ENCODE assay signal across 21 cellular contexts in genomic region chr5:39533749-39534148, GRCh38.
"Had no signal": no experiment of that assay in that cellular context is flagged by ENCODE, and none has a peak within 500 bp of the region (broad histone marks: within the 10 kb centered on the region; RNA-seq: fewer than 3 reads in every experiment).

No MANE protein-coding gene starts in this region.

- ATAC-seq: effector memory CD8-positive, alpha-beta T cell; left lobe of liver; natural killer cell; pancreas; right cardiac atrium; stimulated activated memory B cell treated with anti-CD40 and anti-IgM and Interleukin-4, amounts not matched to agents 10 μg/mL and 1 μg/mL and 100 μg/mL, for 72 hours had no signal

- H3K4me3 ChIP-seq: heart left ventricle, pancreas, spleen, tibial artery had no signal

- H3K4me3 Mint-ChIP-seq: effector memory CD8-positive, alpha-beta T cell; natural killer cell; neural crest cell; stimulated activated memory B cell treated with anti-CD40 and anti-IgM and Interleukin-4, amounts not matched to agents 10 μg/mL and 1 μg/mL and 100 μg/mL, for 72 hours; stimulated activated naive CD8-positive, alpha-beta T cell treated with anti-CD3 and anti-CD28 coated beads, Interleukin-15, Interleukin-2, amounts not matched to agents 100 ng/mL and 50 ng/mL, for 24 hours had no signal

- H3K27me3 ChIP-seq: heart left ventricle, pancreas, spleen, tibial artery had no signal

- H3K36me3 Mint-ChIP-seq: natural killer cell; stimulated activated memory B cell treated with anti-CD40 and anti-IgM and Interleukin-4, amounts not matched to agents 10 μg/mL and 1 μg/mL and 100 μg/mL, for 72 hours had no signal

- H3K9me3 ChIP-seq: heart left ventricle, pancreas, spleen, tibial artery had no signal

- H3K36me3 ChIP-seq: heart left ventricle, pancreas, spleen, tibial artery had no signal

- H3K4me1 ChIP-seq: pancreas, tibial artery had no signal

- H3K27ac Mint-ChIP-seq: effector memory CD8-positive, alpha-beta T cell; natural killer cell; stimulated activated memory B cell treated with anti-CD40 and anti-IgM and Interleukin-4, amounts not matched to agents 10 μg/mL and 1 μg/mL and 100 μg/mL, for 72 hours; stimulated activated naive CD8-positive, alpha-beta T cell treated with anti-CD3 and anti-CD28 coated beads, Interleukin-15, Interleukin-2, amounts not matched to agents 100 ng/mL and 50 ng/mL, for 24 hours had no signal

- H3K4me1 Mint-ChIP-seq: natural killer cell had no signal

- H3K9me3 Mint-ChIP-seq: effector memory CD8-positive, alpha-beta T cell; natural killer cell; neural crest cell; stimulated activated memory B cell treated with anti-CD40 and anti-IgM and Interleukin-4, amounts not matched to agents 10 μg/mL and 1 μg/mL and 100 μg/mL, for 72 hours; stimulated activated naive CD8-positive, alpha-beta T cell treated with anti-CD3 and anti-CD28 coated beads, Interleukin-15, Interleukin-2, amounts not matched to agents 100 ng/mL and 50 ng/mL, for 24 hours had no signal

- DNase-seq: effector memory CD8-positive, alpha-beta T cell; erythroblast; heart left ventricle; hippocampal formation; islet precursor cell; mammary epithelial cell; natural killer cell; nucleus accumbens; pancreas; right cardiac atrium; spleen; stimulated activated CD4-positive, alpha-beta T cell treated with anti-CD3 and anti-CD28 coated beads, Interleukin-15, amount 100 ng/mL, for 24 hours; stimulated activated CD4-positive, alpha-beta T cell treated with anti-CD3 and anti-CD28 coated beads, Interleukin-1b, Interleukin-23, amount 100 ng/mL, for 48 hours; stimulated activated CD4-positive, alpha-beta T cell treated with anti-CD3 and anti-CD28 coated beads, Interleukin-4, amount 100 ng/mL, for 24 hours; tibial artery had no signal

- H3K27me3 Mint-ChIP-seq: progenitor cell of endocrine pancreas had no signal

- FAIRE-seq: frontal cortex, pancreas had no signal

- H3K27ac ChIP-seq: heart left ventricle, pancreas, spleen, tibial artery had no signal
